8 cellular contexts compared by ENCODE assay signal in genomic region chr15:35289029-35289617, GRCh38.
DNase-seq lines count a peak whose midpoint lies in the region; ATAC-seq, FAIRE-seq and TF ChIP-seq lines count a peak whose summit lies in the region.

No MANE protein-coding gene starts in this region.

- intact Hi-C loops in Caco-2 (cut with micrococcal nuclease; ENCODE audit: unreplicated experiment) (loop anchor here (1.0 to 5.0 kb wide), 4 partner anchors 155 to 408 kb away; no protein-coding TSS in a partner anchor), dorsolateral prefrontal cortex (cut with DNase I) (loop anchor here in 1 of 2 donors (2.0 kb wide), 2 partner anchors 156 to 212 kb away; no protein-coding TSS in a partner anchor), mucosa of descending colon (cut with DNase I, micrococcal nuclease) (loop anchor here in 1 of 2 donors (10.0 kb wide), 1 partner anchor 156 kb away; no protein-coding TSS in a partner anchor)

- no peaks in the 10 kb centered on the region for H3K36me3 Mint-ChIP-seq in Caco-2 (ENCODE audit: insufficient read depth, unreplicated experiment)

- peaks cover 10% of the 10 kb centered on the region for H3K4me1 Mint-ChIP-seq in Caco-2 (ENCODE audit: low read depth, unreplicated experiment)

- H3K27ac Mint-ChIP-seq in Caco-2 (ENCODE audit: unreplicated experiment), result no peak overlapping the region

- peak in 1 of 2 experiments; percentile 51 for DNase-seq in Caco-2
- DNase-seq in H54 (ENCODE audit: insufficient read length, low spot score), result peak; percentile 23
- peak; percentile 17 to 67 for DNase-seq in NCI-H526 (lab: John Stamatoyannopoulos, UW)
- peak in 1 of 10 donors; percentile 5 for DNase-seq in dorsolateral prefrontal cortex
- peak in 1 of 3 donors; percentile 48 for DNase-seq in mucosa of descending colon
- no peak for DNase-seq in UCSD-AML1 (lab: John Stamatoyannopoulos, UW; ENCODE audit: unreplicated experiment)
- no peak for DNase-seq in stimulated activated CD4-positive, alpha-beta T cell treated with anti-CD3 and anti-CD28 coated beads, Interleukin-2, amount 100 ng/mL, for 24 hours

- no peak overlapping the region for H3K4me3 ChIP-seq in Caco-2 (ENCODE audit: low read depth, low read length)
- H3K4me3 ChIP-seq in dorsolateral prefrontal cortex, result no peak overlapping the region
- no peak overlapping the region for H3K4me3 ChIP-seq in mucosa of descending colon

- CTCF ChIA-PET in Caco-2 (lab: Charles Lee), result interaction anchor here (0.6 to 3.6 kb wide), 12 partner anchors 17 to 479 kb away, joined by 3 to 115 read pairs (median 4); partner anchors contain the start of gene AQR

- FAIRE-seq in H54 (lab: Jason Lieb, UNC), result peak; percentile 95

- no TSS peak for BruUV-seq in Caco-2 (replicated peaks; lab: Mats Ljungman, UMichigan)

- TF ChIP-seq CTCF in Caco-2 (IDR thresholded peaks at IDR 0.05; ENCODE audit: insufficient read depth in 1 of 2, low read depth in 1 of 2, low read length in 1 of 2, severe bottlenecking in 1 of 2, unreplicated experiment in 1 of 2) (peak; percentile 69 to 73), dorsolateral prefrontal cortex (IDR thresholded peaks at IDR 0.05 in 54 of 56, conservative IDR thresholded peaks at IDR 0.05 in 2 of 56; ENCODE audit: low read depth in 1 of 56, partially characterized antibody in 56 of 56) (peak; percentile 47 to 88 (median 72)), mucosa of descending colon (IDR thresholded peaks at IDR 0.05) (peak; percentile 41)

- H3K27me3 ChIP-seq in Caco-2 (replicated peaks; ENCODE audit: control insufficient read depth, insufficient read depth, low read length) (no peaks in the 10 kb centered on the region), dorsolateral prefrontal cortex (no peaks in the 10 kb centered on the region)

- H3K9me3 ChIP-seq in Caco-2 (no peaks in the 10 kb centered on the region), mucosa of descending colon (no peaks in the 10 kb centered on the region)

- peaks cover 12% of the 10 kb centered on the region for H3K4me1 ChIP-seq in Caco-2
- peaks cover 7% of the 10 kb centered on the region for H3K4me1 ChIP-seq in mucosa of descending colon (ENCODE audit: low read depth)

- H3K36me3 ChIP-seq in Caco-2 (ENCODE audit: control insufficient read depth, insufficient read depth, low read length) (no peaks in the 10 kb centered on the region), mucosa of descending colon (ENCODE audit: low read depth) (no peaks in the 10 kb centered on the region)

- H3K9me3 Mint-ChIP-seq in Caco-2 (ENCODE audit: unreplicated experiment), result peaks cover under 1% of the 10 kb centered on the region

- POLR2A ChIA-PET in Caco-2 (lab: Charles Lee), result no interaction called here

- TF ChIP-seq POLR2A in H54 (IDR thresholded peaks at IDR 0.05; ENCODE audit: low read depth, low read length), result no peak

- peak; percentile 73 for ATAC-seq in mucosa of descending colon
- no peak for ATAC-seq in HG03135 (IDR thresholded peaks at IDR 0.05; ENCODE audit: unreplicated experiment)

- no peak overlapping the region for H3K4me3 Mint-ChIP-seq in Caco-2 (ENCODE audit: unreplicated experiment)

- H3K27me3 Mint-ChIP-seq in Caco-2 (ENCODE audit: insufficient read depth, unreplicated experiment), result no peaks in the 10 kb centered on the region

- H3K27ac ChIP-seq in dorsolateral prefrontal cortex, result no peak overlapping the region

Comparison
In these comparisons a context has a peak if more than half of its experiments do, and no peak if none do; other contexts are left out.
1. DNase-seq: peak in H54 (single experiment) and NCI-H526 (2 of 2); none in UCSD-AML1 (single experiment) and stimulated activated CD4-positive, alpha-beta T cell treated with anti-CD3 and anti-CD28 coated beads, Interleukin-2, amount 100 ng/mL, for 24 hours (0 of 2).
2. Peak in every context shown above with its lines, with median percentiles within 50 percentile points of each other: CTCF ChIP-seq.